Comparison of ENCODE assay signal across 8 cellular contexts in genomic region chr11:13337986-13338436, GRCh38.
DNase-seq lines count a peak whose midpoint lies in the region; ATAC-seq and TF ChIP-seq lines count a peak whose summit lies in the region.

No MANE protein-coding gene starts in this region.

- no peak for TF ChIP-seq CTCF in AG10803 (conservative IDR thresholded peaks at IDR 0.05; ENCODE audit: low read length)
- TF ChIP-seq CTCF in omental fat pad (IDR thresholded peaks at IDR 0.05): no peak

- peak overlapping the region; percentile 57 for H3K4me3 ChIP-seq in AG10803 (ENCODE audit: low read length)

- no peaks in the 10 kb centered on the region for H3K9me3 Mint-ChIP-seq in activated T-helper 17 cell treated with anti-CD3 and anti-CD28 coated beads, Interleukin-2, amount 50 U/mL, for 72 hours

- peak overlapping the region; percentile 75 for H3K4me3 Mint-ChIP-seq in activated T-helper 17 cell treated with anti-CD3 and anti-CD28 coated beads, Interleukin-2, amount 50 U/mL, for 72 hours

- peaks cover 51% of the 10 kb centered on the region for H3K4me1 Mint-ChIP-seq in activated T-helper 17 cell treated with anti-CD3 and anti-CD28 coated beads, Interleukin-2, amount 50 U/mL, for 72 hours

- ATAC-seq in activated T-helper 17 cell treated with anti-CD3 and anti-CD28 coated beads, Interleukin-2, amount 50 U/mL, for 72 hours (replicated peaks): peak; percentile 49
- no peak for ATAC-seq in omental fat pad (ENCODE audit: low FRiP score)

- H3K27ac Mint-ChIP-seq in activated T-helper 17 cell treated with anti-CD3 and anti-CD28 coated beads, Interleukin-2, amount 50 U/mL, for 72 hours: peak overlapping the region; percentile 86

- peaks cover 21% of the 10 kb centered on the region for H3K36me3 Mint-ChIP-seq in activated T-helper 17 cell treated with anti-CD3 and anti-CD28 coated beads, Interleukin-2, amount 50 U/mL, for 72 hours (ENCODE audit: low read depth)

- no peaks in the 10 kb centered on the region for H3K27me3 Mint-ChIP-seq in activated T-helper 17 cell treated with anti-CD3 and anti-CD28 coated beads, Interleukin-2, amount 50 U/mL, for 72 hours

- DNase-seq in AG10803 (ENCODE audit: low read depth) (peak; percentile 68), H4 (ENCODE audit: low spot score) (peak; percentile 70), kidney tubule cell (ENCODE audit: low spot score) (peak; percentile 74), DMS114 treated with DMSO at 0.1 percent for 48 hours (lab: John Stamatoyannopoulos, UW; ENCODE audit: unreplicated experiment) (no peak), anterior cingulate cortex (lab: John Stamatoyannopoulos, UW) (no peak), omental fat pad (ENCODE audit: low spot score) (no peak), superior temporal gyrus (ENCODE audit: extremely low spot score) (no peak)

Comparison
In these comparisons a context has a peak if more than half of its experiments do, and no peak if none do; other contexts are left out.
1. DNase-seq: peak in AG10803 (single experiment), H4 (single experiment) and kidney tubule cell (single experiment); none in DMS114 treated with DMSO at 0.1 percent for 48 hours (single experiment), anterior cingulate cortex (0 of 58), omental fat pad (single experiment) and superior temporal gyrus (single experiment).